ENCODE assay signal across 29 cellular contexts in genomic region chr15:77578641-77579372, GRCh38. TPM values are rescaled to one million over a fixed set of nuclear protein-coding genes. Genes with fewer than 3 reads are reported as not detected.
DNase-seq lines count a peak whose midpoint lies in the region; ATAC-seq and TF ChIP-seq lines count a peak whose summit lies in the region.
"Had no signal": no experiment of that assay in that cellular context is flagged by ENCODE, and none has a peak within 500 bp of the region (broad histone marks: within the 10 kb centered on the region; RNA-seq: fewer than 3 reads in every experiment).

No MANE protein-coding gene starts in this region.

- H3K4me3 Mint-ChIP-seq in WTC11: no peak overlapping the region
- H3K4me3 Mint-ChIP-seq in natural killer cell: no peak overlapping the region
- H3K4me3 Mint-ChIP-seq: activated CD8-positive, alpha-beta T cell treated with anti-CD3 and anti-CD28 coated beads, Interleukin-2, amount 10 ng/mL, durations not matched to agents 7 days and 5 days; activated naive CD8-positive, alpha-beta T cell treated with anti-CD3 and anti-CD28 coated beads for 36 hours; CD4-positive, alpha-beta T cell; H9; neural crest cell had no signal

- no peak overlapping the region for H3K4me3 ChIP-seq in osteoblast (ENCODE audit: insufficient read depth, low read length)
- H3K4me3 ChIP-seq: ascending aorta, esophagus muscularis mucosa, heart left ventricle, right lobe of liver, suprapubic skin had no signal

- DNase-seq in DMS 273 (lab: John Stamatoyannopoulos, UW; ENCODE audit: unreplicated experiment) (peak; percentile 71), NCI-H1092 treated with DMSO at 0.1 percent for 48 hours (lab: John Stamatoyannopoulos, UW) (peak; percentile 11), WTC11 (ENCODE audit: low spot score) (no peak), osteoblast (ENCODE audit: insufficient read length, low spot score, missing footprints) (peak; percentile 81), natural killer cell (no peak)
- DNase-seq in activated CD4-positive, alpha-beta T cell treated with anti-CD3 and anti-CD28 coated beads, Interleukin-2, amount 50 U/mL, for 48 hours: no peak
- DNase-seq: activated CD4-positive, alpha-beta T cell treated with anti-CD3 and anti-CD28 coated beads for 1 hour; activated CD8-positive, alpha-beta T cell treated with anti-CD3 and anti-CD28 coated beads, Interleukin-2, amount 10 ng/mL, durations not matched to agents 7 days and 5 days; activated effector memory CD4-positive, alpha-beta T cell treated with anti-CD3 and anti-CD28 coated beads, Interleukin-2, amount 50 U/mL, for 16 hours; activated naive CD8-positive, alpha-beta T cell treated with anti-CD3 and anti-CD28 coated beads for 36 hours; CD4-positive, alpha-beta T cell; foreskin keratinocyte; H9; mammary epithelial cell; NCI-H1436; NCI-H2227 treated with DMSO at 0.1 percent for 48 hours; NCI-H82; right lobe of liver; stimulated activated CD4-positive, alpha-beta T cell treated with anti-CD3 and anti-CD28 coated beads, Interleukin-12 subunit alpha, Interleukin-12 subunit beta, amount 100 ng/mL, for 4 hours; stimulated activated CD4-positive, alpha-beta T cell treated with anti-CD3 and anti-CD28 coated beads, Interleukin-4, amount 100 ng/mL, for 1 hour; T-helper 2 cell had no signal

- no peaks in the 10 kb centered on the region for H3K79me2 ChIP-seq in osteoblast (ENCODE audit: insufficient read depth, low read length)

- POLR2A ChIA-PET in WTC11 (lab: Charles Lee): no interaction called here

- H3K4me1 Mint-ChIP-seq in WTC11 (0 out of 2 replicates have a peak, but pooled peaks cover 2% of the 10 kb centered on the region), natural killer cell (no peaks in the 10 kb centered on the region)
- H3K4me1 Mint-ChIP-seq: activated naive CD8-positive, alpha-beta T cell treated with anti-CD3 and anti-CD28 coated beads for 36 hours had no signal

- H3K36me3 Mint-ChIP-seq in WTC11 (no peaks in the 10 kb centered on the region), natural killer cell (no peaks in the 10 kb centered on the region)
- H3K36me3 Mint-ChIP-seq: activated naive CD8-positive, alpha-beta T cell treated with anti-CD3 and anti-CD28 coated beads for 36 hours had no signal

- H3K27me3 Mint-ChIP-seq in WTC11 (ENCODE audit: low read depth) (no peaks in the 10 kb centered on the region), natural killer cell (ENCODE audit: low read depth in 2 of 2) (peaks cover 0 to 6% of the 10 kb centered on the region in 2 donors)
- H3K27me3 Mint-ChIP-seq: activated naive CD8-positive, alpha-beta T cell treated with anti-CD3 and anti-CD28 coated beads for 36 hours; CD4-positive, alpha-beta T cell had no signal

- CTCF ChIA-PET in WTC11 (lab: Charles Lee): interaction anchor here (1.4 to 1.5 kb wide), 4 partner anchors 27 to 466 kb away, joined by 3 to 4 read pairs (median 3); no protein-coding TSS in a partner anchor

- TF ChIP-seq CTCF in WTC11 (IDR thresholded peaks at IDR 0.05): no peak
- TF ChIP-seq CTCF in osteoblast (IDR thresholded peaks at IDR 0.05; ENCODE audit: extremely low read depth, low read depth, low read length): no peak
- no peak for TF ChIP-seq CTCF in natural killer cell (IDR thresholded peaks at IDR 0.05)

- H3K4me1 ChIP-seq in osteoblast (ENCODE audit: insufficient read depth, low read length): no peaks in the 10 kb centered on the region
- H3K4me1 ChIP-seq: ascending aorta, foreskin keratinocyte, right lobe of liver had no signal

- H3K27me3 ChIP-seq in osteoblast (ENCODE audit: insufficient read depth, low read length): peaks cover 5% of the 10 kb centered on the region
- H3K27me3 ChIP-seq: ascending aorta, heart left ventricle, right lobe of liver had no signal

- H3K36me3 ChIP-seq in osteoblast (ENCODE audit: insufficient read depth, low read length): no peaks in the 10 kb centered on the region
- H3K36me3 ChIP-seq: ascending aorta, esophagus muscularis mucosa, heart left ventricle, right lobe of liver, suprapubic skin had no signal

- H3K9me3 ChIP-seq in osteoblast (ENCODE audit: low read depth, low read length): no peaks in the 10 kb centered on the region
- H3K9me3 ChIP-seq: ascending aorta, esophagus muscularis mucosa, heart left ventricle, right lobe of liver, suprapubic skin had no signal

- H3K27ac ChIP-seq in osteoblast (ENCODE audit: low read depth, low read length): no peak overlapping the region
- H3K27ac ChIP-seq: ascending aorta, esophagus muscularis mucosa, foreskin keratinocyte, heart left ventricle, right lobe of liver, suprapubic skin had no signal

- ATAC-seq in WTC11: no peak
- ATAC-seq in natural killer cell: no peak
- no peak for ATAC-seq in GM19351 (IDR thresholded peaks at IDR 0.05; ENCODE audit: unreplicated experiment)
- ATAC-seq: activated CD8-positive, alpha-beta T cell treated with anti-CD3 and anti-CD28 coated beads, Interleukin-2, amount 10 ng/mL, durations not matched to agents 7 days and 5 days; foreskin keratinocyte; heart left ventricle; SK-N-SH treated with all-trans-retinoic acid at 6 μM for 48 hours had no signal

- intact Hi-C loops in natural killer cell (cut with micrococcal nuclease): no loop called here

- H4K20me1 ChIP-seq in osteoblast (ENCODE audit: insufficient read depth, low read length): no peaks in the 10 kb centered on the region

- no peak overlapping the region for H2AFZ ChIP-seq in osteoblast (ENCODE audit: low read length)

- no peak overlapping the region for H3K4me2 ChIP-seq in osteoblast (ENCODE audit: insufficient read depth, low read length)

- H3K27ac Mint-ChIP-seq in WTC11 (peak overlapping the region; percentile 36; the same call in 1 of the 2 replicates), natural killer cell (no peak overlapping the region)
- H3K27ac Mint-ChIP-seq: activated CD8-positive, alpha-beta T cell treated with anti-CD3 and anti-CD28 coated beads, Interleukin-2, amount 10 ng/mL, durations not matched to agents 7 days and 5 days; activated naive CD8-positive, alpha-beta T cell treated with anti-CD3 and anti-CD28 coated beads for 36 hours; CD4-positive, alpha-beta T cell had no signal

- H3K9me3 Mint-ChIP-seq in WTC11 (no peaks in the 10 kb centered on the region), natural killer cell (no peaks in the 10 kb centered on the region)
- H3K9me3 Mint-ChIP-seq: activated naive CD8-positive, alpha-beta T cell treated with anti-CD3 and anti-CD28 coated beads for 36 hours; CD4-positive, alpha-beta T cell; H9; neural crest cell had no signal

TF ChIP-seq in WTC11, 78 proteins besides CTCF, POLR2A, EP300 and RAD21 (continues in another document):
- TF ChIP-seq ETV6 (CRISPR knock-in tag; IDR thresholded peaks at IDR 0.05) (no peak), KAT7 (CRISPR knock-in tag; IDR thresholded peaks at IDR 0.05; ENCODE audit: borderline replicate concordance) (no peak), PRDM15 (CRISPR knock-in tag; IDR thresholded peaks at IDR 0.05) (no peak), TEAD1 (CRISPR knock-in tag; IDR thresholded peaks at IDR 0.05) (no peak), E2F4 (CRISPR knock-in tag; IDR thresholded peaks at IDR 0.05; ENCODE audit: borderline replicate concordance, low read depth) (no peak), ZBTB43 (CRISPR knock-in tag; IDR thresholded peaks at IDR 0.05) (no peak), JUN (CRISPR knock-in tag; IDR thresholded peaks at IDR 0.05) (no peak), GTF2I (CRISPR knock-in tag; conservative IDR thresholded peaks at IDR 0.05) (no peak)

RNA-seq across cellular contexts. Expression of gene LINGO1, which starts 53.9 kb away (rescaled TPM):
- 51.3 to 60.5 TPM (median 58.9 TPM) in 3 replicates for total RNA-seq in WTC11 (2021)
- total RNA-seq in osteoblast: under 0.01 and 1.1 TPM in 2 replicates
- total RNA-seq in natural killer cell: not detected
- total RNA-seq: activated CD8-positive, alpha-beta T cell treated with anti-CD3 and anti-CD28 coated beads, Interleukin-2, amount 10 ng/mL, durations not matched to agents 7 days and 5 days; activated naive CD8-positive, alpha-beta T cell treated with anti-CD3 and anti-CD28 coated beads for 36 hours; CD4-positive, alpha-beta T cell; OCI-LY7 had no signal

Comparison
In these comparisons a context has a peak if more than half of its experiments do, and no peak if none do; other contexts are left out.
1. DNase-seq: peak in DMS 273 (single experiment), NCI-H1092 treated with DMSO at 0.1 percent for 48 hours (single experiment) and osteoblast (single experiment); none in WTC11 (single experiment), natural killer cell (single experiment) and activated CD4-positive, alpha-beta T cell treated with anti-CD3 and anti-CD28 coated beads, Interleukin-2, amount 50 U/mL, for 48 hours (0 of 2).
2. RNA of gene LINGO1, which starts 53.9 kb away (total RNA-seq): 51.3 to 60.5 TPM in WTC11; under 0.01 to 1.1 TPM in osteoblast and not detected in natural killer cell; every median in the first group is over 10 times any median in the second.